ENCODE assay signal across 14 cellular contexts in genomic region chr4:34512631-34513030, GRCh38.
"Had no signal": no experiment of that assay in that cellular context is flagged by ENCODE, and none has a peak within 500 bp of the region (broad histone marks: within the 10 kb centered on the region; RNA-seq: fewer than 3 reads in every experiment).

No MANE protein-coding gene starts in this region.

- H3K4me3 ChIP-seq: mucosa of descending colon, stomach had no signal

- H3K27ac Mint-ChIP-seq: effector memory CD8-positive, alpha-beta T cell; naive thymus-derived CD8-positive, alpha-beta T cell had no signal

- H3K9me3 ChIP-seq: neutrophil had no signal

- DNase-seq: effector memory CD8-positive, alpha-beta T cell; erythroblast; foreskin keratinocyte; islet precursor cell; mammary epithelial cell; mucosa of descending colon; naive thymus-derived CD8-positive, alpha-beta T cell; stimulated activated CD4-positive, alpha-beta T cell treated with anti-CD3 and anti-CD28 coated beads, Interleukin-2, amount 100 ng/mL, for 24 hours; stimulated activated naive CD4-positive, alpha-beta T cell; stomach; trophoblast cell had no signal

- H3K36me3 Mint-ChIP-seq: naive thymus-derived CD8-positive, alpha-beta T cell had no signal

- H3K4me1 ChIP-seq: foreskin keratinocyte, stomach had no signal

- H3K27me3 ChIP-seq: foreskin keratinocyte, neutrophil, stomach had no signal

- ATAC-seq: effector memory CD8-positive, alpha-beta T cell; foreskin keratinocyte; left lobe of liver; mucosa of descending colon; naive thymus-derived CD8-positive, alpha-beta T cell; sciatic nerve had no signal

- H3K4me1 Mint-ChIP-seq: naive thymus-derived CD8-positive, alpha-beta T cell had no signal

- H3K4me3 Mint-ChIP-seq: effector memory CD8-positive, alpha-beta T cell; naive thymus-derived CD8-positive, alpha-beta T cell had no signal

- H3K27me3 Mint-ChIP-seq: effector memory CD8-positive, alpha-beta T cell; naive thymus-derived CD8-positive, alpha-beta T cell had no signal

- H3K36me3 ChIP-seq: neutrophil, stomach had no signal

- H3K27ac ChIP-seq: foreskin keratinocyte, neutrophil, stomach had no signal
